In genomic region chr2:42935692-42936631, GRCh38 we compare ENCODE assay signal across 12 cellular contexts.
DNase-seq lines count a peak whose midpoint lies in the region; ATAC-seq and TF ChIP-seq lines count a peak whose summit lies in the region.
"Had no signal": no experiment of that assay in that cellular context is flagged by ENCODE, and none has a peak within 500 bp of the region (broad histone marks: within the 10 kb centered on the region; RNA-seq: fewer than 3 reads in every experiment).

No MANE protein-coding gene starts in this region.

- DNase-seq in SKM-1 treated with dmso at 0.1 percent for 144 hours (lab: John Stamatoyannopoulos, UW; ENCODE audit: unreplicated experiment): peak; percentile 25
- no peak for DNase-seq in SKM-1 (lab: John Stamatoyannopoulos, UW; ENCODE audit: unreplicated experiment)
- no peak for DNase-seq in mammary epithelial cell
- no peak for DNase-seq in omental fat pad (ENCODE audit: low spot score)
- no peak for DNase-seq in COLO668 (lab: John Stamatoyannopoulos, UW; ENCODE audit: unreplicated experiment)
- DNase-seq: anterior cingulate cortex; effector CD4-positive, alpha-beta T cell; left lung had no signal

- H3K36me3 ChIP-seq in HEK293 (ENCODE audit: control insufficient read depth in 2 of 2, insufficient read depth in 1 of 2, low read length in 2 of 2): no peaks in the 10 kb centered on the region
- no peaks in the 10 kb centered on the region for H3K36me3 ChIP-seq in mammary epithelial cell (ENCODE audit: insufficient read depth, low read length)
- H3K36me3 ChIP-seq: left lung, neutrophil had no signal

- H3K27me3 ChIP-seq in mammary epithelial cell (ENCODE audit: insufficient read depth, low read length): no peaks in the 10 kb centered on the region
- H3K27me3 ChIP-seq: neutrophil had no signal

- ATAC-seq in omental fat pad (ENCODE audit: low FRiP score): peak; percentile 61
- ATAC-seq in HG02840 (IDR thresholded peaks at IDR 0.05; ENCODE audit: low FRiP score, unreplicated experiment): no peak
- no peak for ATAC-seq in GM19023 (IDR thresholded peaks at IDR 0.05; ENCODE audit: unreplicated experiment)
- ATAC-seq: left lung had no signal

- POLR2A ChIA-PET in HEK293 (lab: Yijun Ruan, JAX): no interaction called here

- BruUV-seq in mammary epithelial cell (replicated peaks; lab: Mats Ljungman, UMichigan): no TSS peak

- H3K79me2 ChIP-seq in mammary epithelial cell (ENCODE audit: insufficient read depth, low read length): no peaks in the 10 kb centered on the region

- 40% methylated on average over 12 of the region's 13 CpGs for WGBS in mammary epithelial cell (ENCODE audit: low coverage, missing lambda C conversion rate)

- intact Hi-C loops in mammary epithelial cell (cut with micrococcal nuclease): loop anchor here (2.0 to 5.0 kb wide), 2 partner anchors 39 to 77 kb away; no protein-coding TSS in a partner anchor

- dilution Hi-C loops in mammary epithelial cell (cut with HindIII; ENCODE audit: low sequenced_read_pairs): no loop called here

- H4K20me1 ChIP-seq in mammary epithelial cell (ENCODE audit: insufficient read depth, low read length): no peaks in the 10 kb centered on the region

- H3K4me1 ChIP-seq in HEK293 (ENCODE audit: control insufficient read depth, insufficient read depth, low read length) (no peaks in the 10 kb centered on the region), mammary epithelial cell (ENCODE audit: insufficient read depth, low read length) (peaks cover 45% of the 10 kb centered on the region)

- TF ChIP-seq CTCF in HEK293 (tag by site-specific recombination; IDR thresholded peaks at IDR 0.05) (no peak), mammary epithelial cell (conservative IDR thresholded peaks at IDR 0.05 in 1 of 2, IDR thresholded peaks at IDR 0.05 in 1 of 2; ENCODE audit: extremely low read depth in 1 of 2, insufficient read depth in 1 of 2, low read depth in 1 of 2, low read length in 2 of 2) (no peak), omental fat pad (IDR thresholded peaks at IDR 0.05) (no peak)

- H3K27ac ChIP-seq in HEK293 (ENCODE audit: extremely low read depth, low read depth, low read length) (no peak overlapping the region), mammary epithelial cell (ENCODE audit: insufficient read depth, low read depth, low read length) (no peak overlapping the region)
- H3K27ac ChIP-seq: neutrophil had no signal

- CTCF ChIA-PET in HEK293 (lab: Yijun Ruan, JAX) (interaction anchor here (0.6 to 1.3 kb wide), 4 partner anchors 8 to 1870 kb away, joined by 3 to 6 read pairs (median 4); no protein-coding TSS in a partner anchor), mammary epithelial cell (lab: Charles Lee; ENCODE audit: low non-redundant PET) (no interaction called here)

- no peak overlapping the region for H3K9ac ChIP-seq in mammary epithelial cell (ENCODE audit: insufficient read depth, low read length)

- peak overlapping the region; percentile 69 for H2AFZ ChIP-seq in mammary epithelial cell (ENCODE audit: low read depth, low read length)

- no peak overlapping the region for H3K4me2 ChIP-seq in mammary epithelial cell (ENCODE audit: insufficient read depth, low read depth, low read length)

- H3K9me3 ChIP-seq in HEK293 (ENCODE audit: control insufficient read depth, insufficient read depth, low read depth, low read length) (no peaks in the 10 kb centered on the region), mammary epithelial cell (replicated peaks; ENCODE audit: insufficient read depth, low read length) (no peaks in the 10 kb centered on the region)
- H3K9me3 ChIP-seq: left lung, neutrophil had no signal

- in situ Hi-C loops in mammary epithelial cell (cut with MboI; ENCODE audit: low sequenced_read_pairs in 2 of 2): loop anchor here in 1 of 2 donors (10.0 kb wide), 2 partner anchors 81 to 549 kb away; no protein-coding TSS in a partner anchor

- H3K4me3 ChIP-seq in HEK293 (ENCODE audit: low read depth, low read length) (no peak overlapping the region), mammary epithelial cell (replicated peaks in 1 of 3; ENCODE audit: insufficient read depth in 1 of 3, low read depth in 2 of 3, low read length in 3 of 3) (no peak overlapping the region)
- H3K4me3 ChIP-seq: left lung had no signal

TF ChIP-seq in HEK293, 187 proteins besides CTCF, POLR2A, EP300 and RAD21:
- TF ChIP-seq ZBTB26 (tag by site-specific recombination; optimal IDR thresholded peaks at IDR 0.05) (no peak), ZNF513 (tag by site-specific recombination; IDR thresholded peaks at IDR 0.05) (no peak), ZNF121 (tag by site-specific recombination; IDR thresholded peaks at IDR 0.05) (peak; percentile 42; the same call in 1 of the 2 replicates), ZNF660 (tag by site-specific recombination; IDR thresholded peaks at IDR 0.05) (no peak), SCRT2 (tag by site-specific recombination; IDR thresholded peaks at IDR 0.05) (no peak)
